Comparison of ENCODE assay signal across 27 cellular contexts in genomic region chr14:71137536-71138235, GRCh38.
"Had no signal": no experiment of that assay in that cellular context is flagged by ENCODE, and none has a peak within 500 bp of the region (broad histone marks: within the 10 kb centered on the region; RNA-seq: fewer than 3 reads in every experiment).

No MANE protein-coding gene starts in this region.

- H3K36me3 ChIP-seq: cardiac muscle cell, WERI-Rb-1 had no signal

- H3K27ac Mint-ChIP-seq: activated CD4-positive, alpha-beta memory T cell treated with anti-CD3 and anti-CD28 coated beads, Interleukin-2, amount 10 ng/mL, durations not matched to agents 7 days and 5 days; activated naive CD4-positive, alpha-beta T cell treated with anti-CD3 and anti-CD28 coated beads, Interleukin-2, amount 10 ng/mL, durations not matched to agents 7 days and 5 days; activated naive CD8-positive, alpha-beta T cell; activated T-cell treated with anti-CD3 and anti-CD28 coated beads, Interleukin-2, amount 50 U/mL, for 24 hours had no signal

- H3K4me3 Mint-ChIP-seq: activated CD4-positive, alpha-beta memory T cell treated with anti-CD3 and anti-CD28 coated beads, Interleukin-2, amount 10 ng/mL, durations not matched to agents 7 days and 5 days; activated naive CD4-positive, alpha-beta T cell treated with anti-CD3 and anti-CD28 coated beads, Interleukin-2, amount 10 ng/mL, durations not matched to agents 7 days and 5 days; activated naive CD8-positive, alpha-beta T cell; activated T-cell treated with anti-CD3 and anti-CD28 coated beads, Interleukin-2, amount 50 U/mL, for 24 hours had no signal

- FAIRE-seq: RCC 7860 had no signal

- H3K27ac ChIP-seq: cardiac muscle cell, KMS-11, PC-9, RWPE1, WERI-Rb-1 had no signal

- H3K36me3 Mint-ChIP-seq: activated naive CD4-positive, alpha-beta T cell treated with anti-CD3 and anti-CD28 coated beads, Interleukin-2, amount 10 ng/mL, durations not matched to agents 7 days and 5 days; activated naive CD8-positive, alpha-beta T cell had no signal

- H3K27me3 Mint-ChIP-seq: activated CD4-positive, alpha-beta memory T cell treated with anti-CD3 and anti-CD28 coated beads, Interleukin-2, amount 10 ng/mL, durations not matched to agents 7 days and 5 days; activated naive CD8-positive, alpha-beta T cell had no signal

- H3K9me3 Mint-ChIP-seq: activated CD4-positive, alpha-beta memory T cell treated with anti-CD3 and anti-CD28 coated beads, Interleukin-2, amount 10 ng/mL, durations not matched to agents 7 days and 5 days; activated naive CD4-positive, alpha-beta T cell treated with anti-CD3 and anti-CD28 coated beads, Interleukin-2, amount 10 ng/mL, durations not matched to agents 7 days and 5 days; activated T-cell treated with anti-CD3 and anti-CD28 coated beads, Interleukin-2, amount 50 U/mL, for 24 hours had no signal

- ATAC-seq: Right ventricle myocardium inferior had no signal

- H3K27me3 ChIP-seq: cardiac muscle cell had no signal

- H2AFZ ChIP-seq: PC-9 had no signal

- DNase-seq: activated CD4-positive, alpha-beta memory T cell treated with anti-CD3 and anti-CD28 coated beads, Interleukin-2, amount 10 ng/mL, durations not matched to agents 7 days and 5 days; activated CD4-positive, alpha-beta T cell treated with anti-CD3 and anti-CD28 coated beads for 1 hour; activated CD4-positive, alpha-beta T cell treated with anti-CD3 and anti-CD28 coated beads for 48 hours; activated CD4-positive, CD25-positive, alpha-beta regulatory T cell; activated naive CD4-positive, alpha-beta T cell treated with anti-CD3 and anti-CD28 coated beads, Interleukin-2, amount 10 ng/mL, durations not matched to agents 7 days and 5 days; activated T-cell treated with anti-CD3 and anti-CD28 coated beads, Interleukin-2, amount 50 U/mL, for 24 hours; amniotic stem cell; aorta; MM.1S; MV-4-11; NCI-H1092; NCI-H1436 treated with DMSO at 0.1 percent for 48 hours; NCI-H1694 treated with DMSO at 0.1 percent for 48 hours; NCI-H2029; NCI-H510A; NCI-H526; NCI-H748 treated with DMSO at 0.1 percent for 48 hours; NK-92 treated with Interleukin-12 subunit alpha and Interleukin-12 subunit beta, amount 100 ng/mL, for 24 hours; PC-9; T1000; WERI-Rb-1 had no signal

- H3K4me2 ChIP-seq: KMS-11, PC-9 had no signal

- H3K4me3 ChIP-seq: cardiac muscle cell, PC-9 had no signal

- H3K9ac ChIP-seq: KMS-11 had no signal
